ENCODE assay signal across 15 cellular contexts in the genomic region with DNA sequence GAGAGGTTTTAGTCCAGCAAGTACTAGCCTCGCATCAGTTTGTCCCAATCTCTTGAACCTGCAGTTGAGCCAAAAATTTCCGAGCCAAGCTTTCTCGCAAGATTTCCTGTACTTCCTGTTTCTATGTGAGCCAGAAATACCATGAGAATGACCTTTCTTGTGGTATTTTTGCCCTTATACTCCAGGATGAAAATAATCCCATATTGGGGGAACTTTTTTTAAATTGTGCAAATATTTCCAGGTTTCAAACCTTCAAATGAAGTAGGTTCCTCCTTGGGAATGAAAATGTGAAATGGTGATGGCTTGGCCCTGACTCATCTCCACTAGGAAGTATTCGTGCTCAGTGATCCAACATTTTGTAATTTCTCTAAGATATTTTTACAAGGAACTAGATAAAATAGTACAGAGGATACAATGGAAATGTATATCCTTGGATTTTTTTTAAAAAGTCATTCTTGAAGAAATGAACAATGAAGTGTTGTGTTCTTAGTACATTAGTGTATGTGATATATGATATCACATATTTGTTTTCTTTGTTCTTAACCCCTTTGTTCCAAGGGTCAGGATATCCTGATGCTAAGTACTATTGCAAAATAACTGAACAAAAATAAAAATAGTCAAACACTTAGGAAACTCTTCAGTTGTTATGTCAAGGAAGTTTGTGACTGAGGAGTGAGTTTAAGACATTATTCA.
DNase-seq lines count a peak whose midpoint lies in the region; ATAC-seq and TF ChIP-seq lines count a peak whose summit lies in the region.
"Had no signal": no experiment of that assay in that cellular context is flagged by ENCODE, and none has a peak within 500 bp of the region (broad histone marks: within the 10 kb centered on the region; RNA-seq: fewer than 3 reads in every experiment).

No MANE protein-coding gene starts in this region.

- 40 to 47% methylated on average over 4 of the region's 4 CpGs for WGBS in esophagus squamous epithelium, 2 donors

- peaks cover 20 to 24% of the 10 kb centered on the region in 2 donors for H3K4me1 Mint-ChIP-seq in stimulated activated naive B cell treated with anti-CD40 and anti-IgM and Interleukin-4, amounts not matched to agents 10 μg/mL and 1 μg/mL and 100 μg/mL, for 72 hours

- H3K27me3 Mint-ChIP-seq in stimulated activated naive B cell treated with anti-CD40 and anti-IgM and Interleukin-4, amounts not matched to agents 10 μg/mL and 1 μg/mL and 100 μg/mL, for 72 hours: no peaks in the 10 kb centered on the region

- no peaks in the 10 kb centered on the region for H3K36me3 Mint-ChIP-seq in stimulated activated naive B cell treated with anti-CD40 and anti-IgM and Interleukin-4, amounts not matched to agents 10 μg/mL and 1 μg/mL and 100 μg/mL, for 72 hours

- H3K27ac Mint-ChIP-seq in stimulated activated naive B cell treated with anti-CD40 and anti-IgM and Interleukin-4, amounts not matched to agents 10 μg/mL and 1 μg/mL and 100 μg/mL, for 72 hours: no peak overlapping the region
- H3K27ac Mint-ChIP-seq: activated T-cell treated with anti-CD3 and anti-CD28 coated beads, Interleukin-2, amount 50 U/mL, for 24 hours had no signal

- H3K9ac ChIP-seq in BLaER1 treated with 17β-estradiol and CSF1 and Interleukin-3, amounts not matched to agents 10 nM and 100 nM: no peak overlapping the region

- intact Hi-C loops in esophagus squamous epithelium (cut with DNase I): no loop called here

- no peaks in the 10 kb centered on the region for H4K20me1 ChIP-seq in BLaER1 treated with 17β-estradiol and CSF1 and Interleukin-3, amounts not matched to agents 10 nM and 100 nM

- peak overlapping the region in 2 of 11 experiments; percentile 10 to 35; a peak in 2 of 22 replicates for H3K27ac ChIP-seq in BLaER1 treated with 17β-estradiol and CSF1 and Interleukin-3, amounts not matched to agents 10 nM and 100 nM
- peak overlapping the region in 3 of 4 donors; percentile 53 to 77 (median 71) for H3K27ac ChIP-seq in esophagus squamous epithelium
- H3K27ac ChIP-seq: C4-2B had no signal

- TF ChIP-seq POLR2A in esophagus squamous epithelium (IDR thresholded peaks at IDR 0.05) (no peak), erythroblast (IDR thresholded peaks at IDR 0.05; ENCODE audit: low read length) (no peak)

- peaks cover 0 to 60% (median 11%) of the 10 kb centered on the region in 10 experiments; a peak in 17 of 20 replicates for H3K4me1 ChIP-seq in BLaER1 treated with 17β-estradiol and CSF1 and Interleukin-3, amounts not matched to agents 10 nM and 100 nM
- peaks cover 0 to 39% (median 18%) of the 10 kb centered on the region in 3 donors for H3K4me1 ChIP-seq in esophagus squamous epithelium

- H3K27me3 ChIP-seq in BLaER1 treated with 17β-estradiol and CSF1 and Interleukin-3, amounts not matched to agents 10 nM and 100 nM: no peaks in the 10 kb centered on the region
- no peaks in the 10 kb centered on the region for H3K27me3 ChIP-seq in esophagus squamous epithelium
- H3K27me3 ChIP-seq: Peyer's patch had no signal

- no peaks in the 10 kb centered on the region for H3K9me3 ChIP-seq in BLaER1 treated with 17β-estradiol and CSF1 and Interleukin-3, amounts not matched to agents 10 nM and 100 nM (replicated peaks in 1 of 11)
- H3K9me3 ChIP-seq in esophagus squamous epithelium: no peaks in the 10 kb centered on the region
- H3K9me3 ChIP-seq: Peyer's patch had no signal

- peak; percentile 46 for ATAC-seq in omental fat pad (ENCODE audit: low FRiP score)
- ATAC-seq in stimulated activated naive B cell treated with anti-CD40 and anti-IgM and Interleukin-4, amounts not matched to agents 10 μg/mL and 1 μg/mL and 100 μg/mL, for 72 hours (replicated peaks): no peak
- ATAC-seq: left colon had no signal

- DNase-seq in NOMO-1 treated with DMSO at 0.1 percent for 48 hours (lab: John Stamatoyannopoulos, UW; ENCODE audit: unreplicated experiment): peak; percentile 19
- no peak for DNase-seq in esophagus squamous epithelium (lab: John Stamatoyannopoulos, UW)
- DNase-seq in omental fat pad (ENCODE audit: low spot score): no peak
- DNase-seq in NCI-H2029 treated with DMSO at 0.1 percent for 48 hours (lab: John Stamatoyannopoulos, UW): no peak
- DNase-seq in SW480 (ENCODE audit: low spot score): no peak
- DNase-seq in erythroblast (lab: John Stamatoyannopoulos, UW): no peak
- DNase-seq in stimulated activated naive B cell treated with anti-CD40 and anti-IgM and Interleukin-4, amounts not matched to agents 10 μg/mL and 1 μg/mL and 100 μg/mL, for 72 hours: no peak
- DNase-seq: activated T-cell treated with anti-CD3 and anti-CD28 coated beads, Interleukin-2, amount 50 U/mL, for 24 hours; foreskin melanocyte; left colon; nucleus accumbens; Peyer's patch; stimulated activated CD4-positive, alpha-beta T cell treated with anti-CD3 and anti-CD28 coated beads, Interleukin-2, amount 100 ng/mL, for 48 hours had no signal

- no peaks in the 10 kb centered on the region for H3K9me3 Mint-ChIP-seq in stimulated activated naive B cell treated with anti-CD40 and anti-IgM and Interleukin-4, amounts not matched to agents 10 μg/mL and 1 μg/mL and 100 μg/mL, for 72 hours
- H3K9me3 Mint-ChIP-seq: activated T-cell treated with anti-CD3 and anti-CD28 coated beads, Interleukin-2, amount 50 U/mL, for 24 hours had no signal

- no peaks in the 10 kb centered on the region for H3K36me3 ChIP-seq in BLaER1 treated with 17β-estradiol and CSF1 and Interleukin-3, amounts not matched to agents 10 nM and 100 nM
- no peaks in the 10 kb centered on the region for H3K36me3 ChIP-seq in esophagus squamous epithelium
- H3K36me3 ChIP-seq: Peyer's patch had no signal

- TF ChIP-seq CTCF in esophagus squamous epithelium (IDR thresholded peaks at IDR 0.05) (no peak), omental fat pad (IDR thresholded peaks at IDR 0.05) (no peak)

- peak overlapping the region in 10 of 11 experiments; percentile 10 to 63 (median 30); a peak in 15 of 22 replicates for H3K4me2 ChIP-seq in BLaER1 treated with 17β-estradiol and CSF1 and Interleukin-3, amounts not matched to agents 10 nM and 100 nM

- no peak overlapping the region for H3K4me3 ChIP-seq in BLaER1 treated with 17β-estradiol and CSF1 and Interleukin-3, amounts not matched to agents 10 nM and 100 nM
- no peak overlapping the region for H3K4me3 ChIP-seq in esophagus squamous epithelium
- H3K4me3 ChIP-seq: Peyer's patch had no signal

- no peak overlapping the region for H3K4me3 Mint-ChIP-seq in stimulated activated naive B cell treated with anti-CD40 and anti-IgM and Interleukin-4, amounts not matched to agents 10 μg/mL and 1 μg/mL and 100 μg/mL, for 72 hours
- H3K4me3 Mint-ChIP-seq: activated T-cell treated with anti-CD3 and anti-CD28 coated beads, Interleukin-2, amount 50 U/mL, for 24 hours had no signal
